23 cellular contexts compared by ENCODE assay signal in genomic region chr5:2857837-2858236, GRCh38.
DNase-seq lines count a peak whose midpoint lies in the region; ATAC-seq, FAIRE-seq and TF ChIP-seq lines count a peak whose summit lies in the region.
"Had no signal": no experiment of that assay in that cellular context is flagged by ENCODE, and none has a peak within 500 bp of the region (broad histone marks: within the 10 kb centered on the region; RNA-seq: fewer than 3 reads in every experiment).

No MANE protein-coding gene starts in this region.

- H3K56ac ChIP-seq in H9 (ENCODE audit: insufficient read length, low read depth, low read length) = no peak overlapping the region

- H3K4me1 Mint-ChIP-seq in H9 (peaks cover 4% of the 10 kb centered on the region in 2 experiments; a peak in 3 of 4 replicates), nephron progenitor cell (peaks cover 18% of the 10 kb centered on the region)
- H3K4me1 Mint-ChIP-seq: CD14-positive monocyte; CD8-positive, alpha-beta memory T cell had no signal

- H3K36me3 ChIP-seq in DND-41 (ENCODE audit: insufficient read depth, low read length) = no peaks in the 10 kb centered on the region
- H3K36me3 ChIP-seq in bronchial epithelial cell (ENCODE audit: control insufficient read depth, insufficient read depth, low read length) = no peaks in the 10 kb centered on the region
- H3K36me3 ChIP-seq: BE2C; BLaER1 treated with 17β-estradiol and CSF1 and Interleukin-3, amounts not matched to agents 10 nM and 100 nM had no signal

- peak; percentile 48 for DNase-seq in DND-41
- DNase-seq in H9 = no peak
- no peak for DNase-seq in bronchial epithelial cell (ENCODE audit: low read depth)
- DNase-seq in nephron progenitor cell = no peak
- no peak for DNase-seq in stimulated activated CD4-positive, alpha-beta T cell treated with anti-CD3 and anti-CD28 coated beads, Interleukin-12 subunit alpha, Interleukin-12 subunit beta, amount 100 ng/mL, for 4 hours
- no peak for DNase-seq in NCI-H510A treated with DMSO at 0.1 percent for 48 hours (lab: John Stamatoyannopoulos, UW)
- DNase-seq in GF-D8 (lab: John Stamatoyannopoulos, UW) = no peak
- DNase-seq: 8988T; ACHN; AML-193; BE2C; CD4-positive, alpha-beta T cell; CD8-positive, alpha-beta memory T cell; DMS 273 treated with DMSO at 0.1 percent for 48 hours; DMS79; GOT3; H7 had no signal

- H3K9me3 ChIP-seq in DND-41 (ENCODE audit: insufficient read depth, low read length, severe bottlenecking) (no peaks in the 10 kb centered on the region), H9 (ENCODE audit: control insufficient read depth, low read depth, low read length) (no peaks in the 10 kb centered on the region)
- H3K9me3 ChIP-seq: A549, BE2C had no signal

- H3K36me3 Mint-ChIP-seq in H9 (ENCODE audit: insufficient read depth in 1 of 3, low read depth in 3 of 3) (no peaks in the 10 kb centered on the region; a peak in 1 of 7 replicates), nephron progenitor cell (ENCODE audit: low read depth) (no peaks in the 10 kb centered on the region)
- H3K36me3 Mint-ChIP-seq: CD14-positive monocyte; CD8-positive, alpha-beta memory T cell had no signal

- no CpG with 5 or more reads among the region's 2 CpGs for WGBS in H9 (ENCODE audit: extremely low coverage, insufficient read length, low lambda C conversion rate)

- H3K14ac ChIP-seq in H9 (ENCODE audit: insufficient read depth, low read length) = peak overlapping the region; percentile 75; the same call in 1 of the 2 replicates

- H3K4ac ChIP-seq in H9 (ENCODE audit: low read depth, low read length) = no peak overlapping the region

- TF ChIP-seq CTCF in DND-41 (IDR thresholded peaks at IDR 0.05; ENCODE audit: borderline replicate concordance, extremely low read depth, low read length, poor library complexity, severe bottlenecking) (no peak), H9 (conservative IDR thresholded peaks at IDR 0.05) (no peak), bronchial epithelial cell (IDR thresholded peaks at IDR 0.05; ENCODE audit: insufficient read depth, low read length, severe bottlenecking) (no peak), nephron progenitor cell (IDR thresholded peaks at IDR 0.05) (no peak)

- H4K5ac ChIP-seq in H9 (ENCODE audit: insufficient read length, low read depth, low read length) = no peak overlapping the region

- H2BK120ac ChIP-seq in H9 (ENCODE audit: low read depth, low read length, poor library complexity, severe bottlenecking) = no peak overlapping the region

- H3K18ac ChIP-seq in H9 (ENCODE audit: insufficient read length, low read depth, low read length) = no peak overlapping the region

- no peaks in the 10 kb centered on the region for H3K23me2 ChIP-seq in H9 (ENCODE audit: insufficient read length, low read depth, low read length, poor library complexity, severe bottlenecking)

- no peak overlapping the region for H2BK20ac ChIP-seq in H9 (ENCODE audit: low read depth, low read length, poor library complexity, severe bottlenecking)

- H3K4me3 ChIP-seq in DND-41 (ENCODE audit: low read depth in 1 of 2, low read length in 2 of 2) (no peak overlapping the region), bronchial epithelial cell (ENCODE audit: low read depth, low read length) (no peak overlapping the region)
- H3K4me3 ChIP-seq: A549; BLaER1 treated with 17β-estradiol and CSF1 and Interleukin-3, amounts not matched to agents 10 nM and 100 nM had no signal

- H2AK5ac ChIP-seq in H9 (ENCODE audit: insufficient read length, low read length) = no peak overlapping the region

- H4K91ac ChIP-seq in H9 (ENCODE audit: insufficient read length, low read depth, low read length) = no peak overlapping the region

- ATAC-seq in DND-41 (ENCODE audit: insufficient read depth, low read depth) (peak; percentile 54), GM18511 (IDR thresholded peaks at IDR 0.05; ENCODE audit: unreplicated experiment) (no peak)
- ATAC-seq: A549, HCT116 had no signal

- H4K20me1 ChIP-seq in DND-41 (ENCODE audit: insufficient read depth, low read length) = no peaks in the 10 kb centered on the region
- H4K20me1 ChIP-seq in H9 (ENCODE audit: control insufficient read depth, insufficient read depth, insufficient read length) = no peaks in the 10 kb centered on the region
- H4K20me1 ChIP-seq: BLaER1 treated with 17β-estradiol and CSF1 and Interleukin-3, amounts not matched to agents 10 nM and 100 nM had no signal

- H3K79me1 ChIP-seq in H9 (ENCODE audit: insufficient read depth, low read depth, low read length, poor library complexity, severe bottlenecking) = no peaks in the 10 kb centered on the region

- H3K4me2 ChIP-seq in DND-41 (ENCODE audit: insufficient read depth, low read length) (0 out of 2 replicates have a peak overlapping the region, but pooled peaks have one; percentile 1), H9 (ENCODE audit: insufficient read depth, insufficient read length, low read length) (no peak overlapping the region)
- H3K4me2 ChIP-seq: A549; BLaER1 treated with 17β-estradiol and CSF1 and Interleukin-3, amounts not matched to agents 10 nM and 100 nM had no signal

- peak overlapping the region; percentile 73 for H3K27ac ChIP-seq in DND-41 (ENCODE audit: low read length)
- H3K27ac ChIP-seq in H9 (ENCODE audit: insufficient read length, low read depth, low read length) = no peak overlapping the region
- H3K27ac ChIP-seq: A549; BLaER1 treated with 17β-estradiol and CSF1 and Interleukin-3, amounts not matched to agents 10 nM and 100 nM had no signal

- no peak overlapping the region for H2BK12ac ChIP-seq in H9 (ENCODE audit: insufficient read length, low read depth, low read length)

- no peak overlapping the region for H3K9ac ChIP-seq in DND-41 (ENCODE audit: low read depth, low read length)
- no peak overlapping the region for H3K9ac ChIP-seq in H9 (ENCODE audit: extremely low read depth, insufficient read length, low read length)
- H3K9ac ChIP-seq: BLaER1 treated with 17β-estradiol and CSF1 and Interleukin-3, amounts not matched to agents 10 nM and 100 nM had no signal

- H2BK5ac ChIP-seq in H9 (ENCODE audit: insufficient read length, low read length) = no peak overlapping the region

- H3K79me2 ChIP-seq in DND-41 (ENCODE audit: insufficient read depth, low read length) (no peaks in the 10 kb centered on the region), H9 (ENCODE audit: insufficient read depth, low read length) (no peaks in the 10 kb centered on the region)

- peaks cover 1% of the 10 kb centered on the region; the same call in 1 of the 2 replicates for H3K27me3 Mint-ChIP-seq in H9 (ENCODE audit: low read depth)
- peaks cover 14% of the 10 kb centered on the region for H3K27me3 Mint-ChIP-seq in nephron progenitor cell (ENCODE audit: low read depth, poor library complexity)
- H3K27me3 Mint-ChIP-seq: CD4-positive, alpha-beta T cell had no signal

- peaks cover 0 to 2% of the 10 kb centered on the region in 2 experiments; a peak in 2 of 5 replicates for H3K9me3 Mint-ChIP-seq in H9
- H3K9me3 Mint-ChIP-seq in nephron progenitor cell = peaks cover 4% of the 10 kb centered on the region
- H3K9me3 Mint-ChIP-seq: CD4-positive, alpha-beta T cell had no signal

- peak; percentile 83 for FAIRE-seq in bronchial epithelial cell (lab: Jason Lieb, UNC)
- FAIRE-seq: A549, D721Med had no signal

- H3K23ac ChIP-seq in H9 (ENCODE audit: insufficient read length, low read depth, low read length) = no peak overlapping the region

- H2BK15ac ChIP-seq in H9 (ENCODE audit: low read depth, low read length) = no peak overlapping the region

- no peak overlapping the region for H4K8ac ChIP-seq in H9 (replicated peaks; ENCODE audit: insufficient read length, low read depth, low read length)

- H2AFZ ChIP-seq in DND-41 (ENCODE audit: low read depth, low read length) (peak overlapping the region; percentile 37; the same call in 1 of the 2 replicates), H9 (ENCODE audit: low read length) (no peak overlapping the region)

- H3T11ph ChIP-seq in H9 (ENCODE audit: low read length) = no peak overlapping the region

- H3K27me3 ChIP-seq in DND-41 (ENCODE audit: insufficient read depth, low read length, poor library complexity) (no peaks in the 10 kb centered on the region), H9 (ENCODE audit: insufficient read depth, low read length) (no peaks in the 10 kb centered on the region), bronchial epithelial cell (ENCODE audit: control insufficient read depth, insufficient read depth, low read length) (no peaks in the 10 kb centered on the region)
- H3K27me3 ChIP-seq: BE2C; BLaER1 treated with 17β-estradiol and CSF1 and Interleukin-3, amounts not matched to agents 10 nM and 100 nM had no signal

- H3K4me3 Mint-ChIP-seq in H9 (no peak overlapping the region), nephron progenitor cell (no peak overlapping the region)
- H3K4me3 Mint-ChIP-seq: CD14-positive monocyte; CD4-positive, alpha-beta T cell; CD8-positive, alpha-beta memory T cell had no signal

- H3K4me1 ChIP-seq in DND-41 (ENCODE audit: insufficient read depth, low read length) (peaks cover 49% of the 10 kb centered on the region), H9 (ENCODE audit: insufficient read depth, low read length) (no peaks in the 10 kb centered on the region)
- H3K4me1 ChIP-seq: A549, BE2C had no signal

- H3K27ac Mint-ChIP-seq in H9 (no peak overlapping the region), nephron progenitor cell (peak overlapping the region; percentile 57)
- H3K27ac Mint-ChIP-seq: CD14-positive monocyte; CD4-positive, alpha-beta T cell; CD8-positive, alpha-beta memory T cell had no signal
